ENCODE assay signal across 22 cellular contexts in genomic region chr5:50766462-50766861, GRCh38.
"Had no signal": no experiment of that assay in that cellular context is flagged by ENCODE, and none has a peak within 500 bp of the region (broad histone marks: within the 10 kb centered on the region; RNA-seq: fewer than 3 reads in every experiment).

No MANE protein-coding gene starts in this region.

- H3K27ac Mint-ChIP-seq: activated CD4-positive, alpha-beta memory T cell treated with anti-CD3 and anti-CD28 coated beads for 36 hours; activated naive CD4-positive, alpha-beta T cell treated with anti-CD3 and anti-CD28 coated beads, Interleukin-2, amount 50 U/mL, for 72 hours had no signal

- FAIRE-seq: endometrium had no signal

- H3K9me3 Mint-ChIP-seq: activated CD4-positive, alpha-beta memory T cell treated with anti-CD3 and anti-CD28 coated beads for 36 hours; activated naive CD4-positive, alpha-beta T cell treated with anti-CD3 and anti-CD28 coated beads, Interleukin-2, amount 50 U/mL, for 72 hours; neural crest cell had no signal

- ATAC-seq: activated naive CD4-positive, alpha-beta T cell treated with anti-CD3 and anti-CD28 coated beads, Interleukin-2, amount 50 U/mL, for 72 hours; gastrocnemius medialis; left lung had no signal

- H3K4me1 ChIP-seq: gastrocnemius medialis, left lung, prostate gland, right atrium auricular region, SJSA1, thyroid gland had no signal

- H3K36me3 ChIP-seq: gastrocnemius medialis, prostate gland, right atrium auricular region had no signal

- H3K27me3 ChIP-seq: cardiac muscle cell, gastrocnemius medialis, left lung, right atrium auricular region, SJSA1, thyroid gland had no signal

- H3K4me3 ChIP-seq: cardiac muscle cell, gastrocnemius medialis, left lung, prostate gland, right atrium auricular region, SJSA1, skin epidermis, thyroid gland had no signal

- H3K4me3 Mint-ChIP-seq: activated CD4-positive, alpha-beta memory T cell treated with anti-CD3 and anti-CD28 coated beads for 36 hours; neural crest cell had no signal

- DNase-seq: activated CD4-positive, alpha-beta memory T cell treated with anti-CD3 and anti-CD28 coated beads for 36 hours; activated CD4-positive, alpha-beta T cell treated with anti-CD3 and anti-CD28 coated beads for 4 hours; activated gamma-delta T cell treated with Interleukin-2 at 50 U/mL for 16 hours; amygdala; erythroblast; gastrocnemius medialis; head of caudate nucleus; left lung; midbrain; stimulated activated CD4-positive, alpha-beta T cell treated with anti-CD3 and anti-CD28 coated beads, Interleukin-15, amount 100 ng/mL, for 24 hours; stimulated activated CD4-positive, alpha-beta T cell treated with anti-CD3 and anti-CD28 coated beads, Interleukin-4, amount 100 ng/mL, for 1 hour; SW 1271; thyroid gland had no signal

- H3K9me3 ChIP-seq: gastrocnemius medialis, left lung, prostate gland, right atrium auricular region, SJSA1, thyroid gland had no signal

- H3K27me3 Mint-ChIP-seq: activated CD4-positive, alpha-beta memory T cell treated with anti-CD3 and anti-CD28 coated beads for 36 hours had no signal

- H3K27ac ChIP-seq: cardiac muscle cell, gastrocnemius medialis, left lung, prostate gland, right atrium auricular region, SJSA1, skin epidermis, thyroid gland, VCaP had no signal
